In genomic region chr1:205351984-205352713, GRCh38 we compare ENCODE assay signal across 1 cellular context.
TF ChIP-seq lines count a peak whose summit lies in the region.

No MANE protein-coding gene starts in this region.

TF ChIP-seq in GM23338, 12 proteins besides CTCF, POLR2A, EP300 and RAD21 (continued from another document):
- no peak for TF ChIP-seq ETS1 (IDR thresholded peaks at IDR 0.05)
- TF ChIP-seq ZNF331 (CRISPR knock-in tag; IDR thresholded peaks at IDR 0.05; ENCODE audit: low read depth) = no peak
- no peak for TF ChIP-seq NANOG (IDR thresholded peaks at IDR 0.05; ENCODE audit: borderline replicate concordance)
- no peak for TF ChIP-seq JUNB (IDR thresholded peaks at IDR 0.05; ENCODE audit: unreplicated experiment)
- TF ChIP-seq EZH2 (IDR thresholded peaks at IDR 0.05; ENCODE audit: low read depth, unreplicated experiment) = no peak
- TF ChIP-seq POLR2AphosphoS5 (IDR thresholded peaks at IDR 0.05; ENCODE audit: low read depth) = no peak
